ENCODE assay signal across 8 cellular contexts in the genomic region with DNA sequence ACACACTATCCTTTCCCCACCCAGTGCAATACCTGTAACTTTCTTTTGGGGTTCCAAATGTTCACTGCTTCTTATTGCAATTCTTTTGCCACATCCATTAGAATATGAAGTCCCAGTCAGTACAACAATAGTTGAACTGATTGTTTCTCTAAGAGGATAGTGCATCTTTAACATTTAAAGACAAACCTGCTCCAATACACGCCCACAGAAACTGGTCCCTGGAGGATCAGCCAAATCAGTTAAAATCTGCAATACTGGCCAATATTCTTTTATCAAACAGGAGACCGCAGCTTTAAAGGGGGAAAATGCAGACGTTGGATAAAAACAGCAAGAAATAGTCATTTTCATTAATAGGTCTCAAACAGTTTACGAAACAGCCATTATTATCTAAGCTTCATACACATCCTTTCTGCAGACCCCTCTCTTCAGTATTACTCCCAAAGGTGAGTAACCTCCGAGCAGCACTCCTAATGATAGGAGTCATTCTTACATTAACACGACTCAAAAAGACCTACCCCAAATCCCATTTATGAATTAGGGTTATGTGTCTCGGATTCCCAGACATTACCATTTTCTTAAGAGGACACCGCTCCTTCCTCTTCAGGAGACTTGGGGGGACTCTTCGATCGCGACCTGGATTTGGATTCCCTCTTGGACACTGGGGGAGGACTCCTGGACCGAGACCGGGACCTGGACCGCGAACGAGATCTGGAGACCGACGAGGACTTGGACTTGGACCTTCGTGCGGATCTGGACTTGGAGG. TPM values are rescaled to one million over a fixed set of nuclear protein-coding genes. Genes with fewer than 3 reads are reported as not detected.
DNase-seq lines count a peak whose midpoint lies in the region; ATAC-seq, FAIRE-seq and TF ChIP-seq lines count a peak whose summit lies in the region.

No MANE protein-coding gene starts in this region.

- H3K9me3 Mint-ChIP-seq in endothelial cell (ENCODE audit: unreplicated experiment) = no peaks in the 10 kb centered on the region

- H3K36me3 ChIP-seq in GM06990 (ENCODE audit: control insufficient read depth, insufficient read depth, low read length) (peaks cover 15% of the 10 kb centered on the region), PC-3 (ENCODE audit: low read depth, low read length) (peaks cover 49% of the 10 kb centered on the region), pancreas (peaks cover 0 to 40% (median 10%) of the 10 kb centered on the region in 3 donors)

- peaks cover 84% of the 10 kb centered on the region for H3K79me2 ChIP-seq in PC-3 (ENCODE audit: low read length)

- H3K27ac ChIP-seq in PC-3 (ENCODE audit: low read length) (peak overlapping the region; percentile 64; the same call in 1 of the 2 replicates), pancreas (peak overlapping the region; percentile 95 to 99 (median 97))

- H3F3A ChIP-seq in PC-3 (ENCODE audit: low read length, unreplicated experiment) = peaks cover 24% of the 10 kb centered on the region

- peak; percentile 26 for TF ChIP-seq CTCF in GM06990 (IDR thresholded peaks at IDR 0.05; ENCODE audit: insufficient read depth, low read length, poor library complexity, severe bottlenecking)
- no peak for TF ChIP-seq CTCF in PC-3 (conservative IDR thresholded peaks at IDR 0.05; ENCODE audit: low read depth, low read length)
- TF ChIP-seq CTCF in endothelial cell (IDR thresholded peaks at IDR 0.05; ENCODE audit: unreplicated experiment) = no peak
- no peak for TF ChIP-seq CTCF in pancreas (IDR thresholded peaks at IDR 0.05)

- no peaks in the 10 kb centered on the region for H3K9me3 ChIP-seq in PC-3 (ENCODE audit: low read length)
- no peaks in the 10 kb centered on the region for H3K9me3 ChIP-seq in pancreas

- CTCF ChIA-PET in PC-3 (lab: Charles Lee) = interaction anchor here (0.6 kb wide), 1 partner anchor 137 kb away, joined by 4 read pairs; no protein-coding TSS in a partner anchor

- no peak for DNase-seq in GM06990 (ENCODE audit: extremely low read depth, insufficient read length)
- DNase-seq in PC-3 = no peak
- no peak for DNase-seq in endothelial cell (ENCODE audit: low spot score)
- no peak for DNase-seq in pancreas
- DNase-seq in NCI-H82 treated with DMSO at 0.1 percent for 48 hours (lab: John Stamatoyannopoulos, UW; ENCODE audit: unreplicated experiment) = no peak

- peak overlapping the region; percentile 98 for H3K9ac ChIP-seq in PC-3 (ENCODE audit: low read length)

- H3K9me2 ChIP-seq in PC-3 (replicated peaks; ENCODE audit: low read length) = no peaks in the 10 kb centered on the region

- H3K27ac Mint-ChIP-seq in endothelial cell (ENCODE audit: unreplicated experiment) = peak overlapping the region; percentile 98

- peak overlapping the region; percentile 83 for H3K4me2 ChIP-seq in PC-3 (ENCODE audit: low read length)

- no peaks in the 10 kb centered on the region for H3K27me3 ChIP-seq in GM06990 (replicated peaks; ENCODE audit: control insufficient read depth, insufficient read depth, low read length)
- H3K27me3 ChIP-seq in PC-3 (ENCODE audit: low read length) = no peaks in the 10 kb centered on the region
- no peaks in the 10 kb centered on the region for H3K27me3 ChIP-seq in pancreas

- intact Hi-C loops in PC-3 (cut with micrococcal nuclease) = loop anchor here (1.0 to 10.0 kb wide), 2 partner anchors 8 to 549 kb away; no protein-coding TSS in a partner anchor
- intact Hi-C loops in pancreas (cut with DNase I) = no loop called here

- H3K4me3 Mint-ChIP-seq in endothelial cell (ENCODE audit: unreplicated experiment) = peak overlapping the region; percentile 100

- no peak for ATAC-seq in PC-3
- ATAC-seq in pancreas = no peak
- no peak for ATAC-seq in GM18868 (IDR thresholded peaks at IDR 0.05; ENCODE audit: unreplicated experiment)
- ATAC-seq in GM21526 (IDR thresholded peaks at IDR 0.05; ENCODE audit: low FRiP score, unreplicated experiment) = no peak
- ATAC-seq in HG02885 (IDR thresholded peaks at IDR 0.05; ENCODE audit: poor library complexity, unreplicated experiment) = no peak

- BruUV-seq in PC-3 (replicated peaks; lab: Mats Ljungman, UMichigan) = TSS peak; percentile 31

- peaks cover 37% of the 10 kb centered on the region for H3K4me1 ChIP-seq in PC-3 (ENCODE audit: insufficient read depth, low read length)
- peaks cover 23 to 31% (median 29%) of the 10 kb centered on the region in 3 donors for H3K4me1 ChIP-seq in pancreas

- peaks cover 14% of the 10 kb centered on the region for H3K27me3 Mint-ChIP-seq in endothelial cell (ENCODE audit: unreplicated experiment)

- H3K4me3 ChIP-seq in GM06990 (replicated peaks; ENCODE audit: low read depth, low read length) = peak overlapping the region; percentile 100
- peak overlapping the region; percentile 89 for H3K4me3 ChIP-seq in PC-3 (ENCODE audit: low read length)
- peak overlapping the region; percentile 91 to 98 (median 94) for H3K4me3 ChIP-seq in pancreas

- WGBS in pancreas, 2 donors = 1% methylated on average over 20 of the region's 20 CpGs

- no peak overlapping the region for H2AFZ ChIP-seq in PC-3 (ENCODE audit: low read length)

- no peak for FAIRE-seq in pancreas (lab: Jason Lieb, UNC)

- peaks cover 38% of the 10 kb centered on the region for H3K4me1 Mint-ChIP-seq in endothelial cell (ENCODE audit: unreplicated experiment)

- peaks cover 31% of the 10 kb centered on the region for H3K36me3 Mint-ChIP-seq in endothelial cell (ENCODE audit: low read depth, unreplicated experiment)

- H4K20me1 ChIP-seq in PC-3 (ENCODE audit: low read length) = peaks cover 45% of the 10 kb centered on the region

- POLR2A ChIA-PET in PC-3 (lab: Charles Lee; ENCODE audit: unreplicated experiment) = no interaction called here

RNA-seq across cellular contexts. Expression of a gene that starts 1.4 kb away (rescaled TPM):
- total RNA-seq in PC-3 (2014; rRNA removed) = 562 and 859 TPM in 2 replicates
- 215 TPM for total RNA-seq in endothelial cell (ENCODE audit: unreplicated experiment)
- 10 to 100 TPM; 41.6 to 87.0 (median 62.1) TPM for total RNA-seq in pancreas
- 100 to 1,000 TPM in 1 of 2 donors, 10 to 100 TPM in 1; 74.5 to 144 TPM for polyA plus RNA-seq in pancreas

RNA-seq across cellular contexts. Expression of a gene that starts 2.2 kb away (rescaled TPM):
- 16.6 and 17.3 TPM in 2 replicates for total RNA-seq in PC-3 (2014; rRNA removed)
- 37.3 TPM for total RNA-seq in endothelial cell (ENCODE audit: unreplicated experiment)
- 10 to 100 TPM in 3 of 6 donors, 1 to 10 TPM in 3; 8.3 to 14.6 (median 10.1) TPM for total RNA-seq in pancreas
- 10 to 100 TPM in 1 of 2 donors, 1 to 10 TPM in 1; 5.9 to 13.4 TPM for polyA plus RNA-seq in pancreas

RNA-seq across cellular contexts. Expression of a gene that starts 9.1 kb away (rescaled TPM):
- total RNA-seq in PC-3 (2014; rRNA removed) (48.1 and 58.7 TPM in 2 replicates), endothelial cell (ENCODE audit: unreplicated experiment) (30.5 TPM), pancreas (10 to 100 TPM; 14.4 to 23.4 (median 19.9) TPM)
- polyA plus RNA-seq in pancreas = 10 to 100 TPM; 23.2 to 34.1 TPM

RNA-seq across cellular contexts. Expression of a gene that starts 9.4 kb away (rescaled TPM):
- 39.0 and 49.8 TPM in 2 replicates for total RNA-seq in PC-3 (2014; rRNA removed)
- 25.6 TPM for total RNA-seq in endothelial cell (ENCODE audit: unreplicated experiment)
- 10 to 100 TPM; 12.4 to 18.2 (median 15.1) TPM for total RNA-seq in pancreas
- 10 to 100 TPM; 30.3 to 54.0 TPM for polyA plus RNA-seq in pancreas

RNA-seq across cellular contexts. Expression of a gene that starts 25.0 kb away (rescaled TPM):
- total RNA-seq in PC-3 (2014; rRNA removed) (98.3 and 148 TPM in 2 replicates), endothelial cell (ENCODE audit: unreplicated experiment) (51.6 TPM), pancreas (100 to 1,000 TPM in 1 of 6 donors, 10 to 100 TPM in 5; 32.0 to 102 (median 43.7) TPM)
- 100 to 1,000 TPM in 1 of 2 donors, 10 to 100 TPM in 1; 38.9 to 137 TPM for polyA plus RNA-seq in pancreas
